8 cellular contexts compared by ENCODE assay signal in genomic region chr14:34043627-34044372, GRCh38.
DNase-seq lines count a peak whose midpoint lies in the region; ATAC-seq and TF ChIP-seq lines count a peak whose summit lies in the region.
"Had no signal": no experiment of that assay in that cellular context is flagged by ENCODE, and none has a peak within 500 bp of the region (broad histone marks: within the 10 kb centered on the region; RNA-seq: fewer than 3 reads in every experiment).

No MANE protein-coding gene starts in this region.

- H3K4me1 Mint-ChIP-seq in activated CD4-positive, alpha-beta T cell treated with anti-CD3 and anti-CD28 coated beads, Interleukin-2, amount 10 ng/mL, durations not matched to agents 7 days and 5 days = peaks cover 73% of the 10 kb centered on the region
- peaks cover 27% of the 10 kb centered on the region for H3K4me1 Mint-ChIP-seq in stimulated activated effector memory CD8-positive, alpha-beta T cell treated with anti-CD3 and anti-CD28 coated beads, Interleukin-12 subunit alpha, Interleukin-12 subunit beta, amount 100 ng/mL, for 72 hours
- H3K4me1 Mint-ChIP-seq: naive B cell had no signal

- H3K36me3 ChIP-seq in gastroesophageal sphincter = no peaks in the 10 kb centered on the region

- H3K9me3 Mint-ChIP-seq in activated CD4-positive, alpha-beta T cell treated with anti-CD3 and anti-CD28 coated beads, Interleukin-2, amount 10 ng/mL, durations not matched to agents 7 days and 5 days = peaks cover 24% of the 10 kb centered on the region
- peaks cover 3% of the 10 kb centered on the region for H3K9me3 Mint-ChIP-seq in stimulated activated effector memory CD8-positive, alpha-beta T cell treated with anti-CD3 and anti-CD28 coated beads, Interleukin-12 subunit alpha, Interleukin-12 subunit beta, amount 100 ng/mL, for 72 hours
- H3K9me3 Mint-ChIP-seq: naive B cell had no signal

- TF ChIP-seq CTCF in gastroesophageal sphincter (IDR thresholded peaks at IDR 0.05) = no peak

- peak overlapping the region; percentile 12 for H3K4me3 Mint-ChIP-seq in activated CD4-positive, alpha-beta T cell treated with anti-CD3 and anti-CD28 coated beads, Interleukin-2, amount 10 ng/mL, durations not matched to agents 7 days and 5 days
- H3K4me3 Mint-ChIP-seq in stimulated activated effector memory CD8-positive, alpha-beta T cell treated with anti-CD3 and anti-CD28 coated beads, Interleukin-12 subunit alpha, Interleukin-12 subunit beta, amount 100 ng/mL, for 72 hours = peak overlapping the region; percentile 27
- H3K4me3 Mint-ChIP-seq: naive B cell had no signal

- no peak overlapping the region for H3K4me3 ChIP-seq in gastroesophageal sphincter

- WGBS in gastroesophageal sphincter (ENCODE audit: low coverage in 1 of 2), 2 donors = 60 to 77% methylated on average over 3 to 4 of the region's 4 CpGs

- no peaks in the 10 kb centered on the region for H3K4me1 ChIP-seq in gastroesophageal sphincter

- no peaks in the 10 kb centered on the region for H3K9me3 ChIP-seq in gastroesophageal sphincter

- CTCF ChIA-PET in activated CD4-positive, alpha-beta T cell treated with anti-CD3 and anti-CD28 coated beads, Interleukin-2, amount 10 ng/mL, durations not matched to agents 7 days and 5 days (lab: Charles Lee) = interaction anchor here (0.6 to 3.0 kb wide), 7 partner anchors 10 to 54 kb away, joined by 3 to 14 read pairs (median 4); no protein-coding TSS in a partner anchor

- POLR2A ChIA-PET in activated CD4-positive, alpha-beta T cell treated with anti-CD3 and anti-CD28 coated beads, Interleukin-2, amount 10 ng/mL, durations not matched to agents 7 days and 5 days (lab: Charles Lee) = interaction anchor here (0.6 to 0.7 kb wide), 2 partner anchors 16 to 25 kb away, joined by 3 read pairs; no protein-coding TSS in a partner anchor

- H3K27ac ChIP-seq in gastroesophageal sphincter = no peak overlapping the region

- H3K36me3 Mint-ChIP-seq in activated CD4-positive, alpha-beta T cell treated with anti-CD3 and anti-CD28 coated beads, Interleukin-2, amount 10 ng/mL, durations not matched to agents 7 days and 5 days (ENCODE audit: low read depth) = peaks cover 42% of the 10 kb centered on the region
- peaks cover 8% of the 10 kb centered on the region for H3K36me3 Mint-ChIP-seq in stimulated activated effector memory CD8-positive, alpha-beta T cell treated with anti-CD3 and anti-CD28 coated beads, Interleukin-12 subunit alpha, Interleukin-12 subunit beta, amount 100 ng/mL, for 72 hours
- H3K36me3 Mint-ChIP-seq: naive B cell had no signal

- no peak for TF ChIP-seq POLR2A in gastroesophageal sphincter (IDR thresholded peaks at IDR 0.05)

- H3K27me3 ChIP-seq in gastroesophageal sphincter = no peaks in the 10 kb centered on the region

- H3K27me3 Mint-ChIP-seq in activated CD4-positive, alpha-beta T cell treated with anti-CD3 and anti-CD28 coated beads, Interleukin-2, amount 10 ng/mL, durations not matched to agents 7 days and 5 days = peaks cover 8% of the 10 kb centered on the region
- H3K27me3 Mint-ChIP-seq: naive B cell had no signal

- peak overlapping the region; percentile 85 for H3K27ac Mint-ChIP-seq in activated CD4-positive, alpha-beta T cell treated with anti-CD3 and anti-CD28 coated beads, Interleukin-2, amount 10 ng/mL, durations not matched to agents 7 days and 5 days
- peak overlapping the region; percentile 63 for H3K27ac Mint-ChIP-seq in stimulated activated effector memory CD8-positive, alpha-beta T cell treated with anti-CD3 and anti-CD28 coated beads, Interleukin-12 subunit alpha, Interleukin-12 subunit beta, amount 100 ng/mL, for 72 hours

- DNase-seq in activated CD4-positive, alpha-beta T cell treated with anti-CD3 and anti-CD28 coated beads, Interleukin-2, amount 10 ng/mL, durations not matched to agents 7 days and 5 days = peak; percentile 93
- DNase-seq in stimulated activated effector memory CD8-positive, alpha-beta T cell treated with anti-CD3 and anti-CD28 coated beads, Interleukin-12 subunit alpha, Interleukin-12 subunit beta, amount 100 ng/mL, for 72 hours (ENCODE audit: low spot score in 2 of 2) = peak; percentile 31 to 58
- no peak for DNase-seq in amygdala (lab: John Stamatoyannopoulos, UW)
- DNase-seq in GDM1 (lab: John Stamatoyannopoulos, UW) = no peak
- DNase-seq: naive B cell had no signal

- no peak for TF ChIP-seq EP300 in gastroesophageal sphincter (IDR thresholded peaks at IDR 0.05)

- peak; percentile 91 for ATAC-seq in GM19395 (IDR thresholded peaks at IDR 0.05; ENCODE audit: unreplicated experiment)
- ATAC-seq in HG03139 (IDR thresholded peaks at IDR 0.05; ENCODE audit: unreplicated experiment) = peak; percentile 90
- ATAC-seq in gastroesophageal sphincter = peak; percentile 36
- peak; percentile 99 for ATAC-seq in stimulated activated effector memory CD8-positive, alpha-beta T cell treated with anti-CD3 and anti-CD28 coated beads, Interleukin-12 subunit alpha, Interleukin-12 subunit beta, amount 100 ng/mL, for 72 hours

Comparison
In these comparisons a context has a peak if more than half of its experiments do, and no peak if none do; other contexts are left out.
1. ATAC-seq: peak in every context shown above with its lines; median percentile 99 in stimulated activated effector memory CD8-positive, alpha-beta T cell treated with anti-CD3 and anti-CD28 coated beads, Interleukin-12 subunit alpha, Interleukin-12 subunit beta, amount 100 ng/mL, for 72 hours; 91 in GM19395; 90 in HG03139; 36 in gastroesophageal sphincter.
2. DNase-seq: peak in activated CD4-positive, alpha-beta T cell treated with anti-CD3 and anti-CD28 coated beads, Interleukin-2, amount 10 ng/mL, durations not matched to agents 7 days and 5 days (single experiment) and stimulated activated effector memory CD8-positive, alpha-beta T cell treated with anti-CD3 and anti-CD28 coated beads, Interleukin-12 subunit alpha, Interleukin-12 subunit beta, amount 100 ng/mL, for 72 hours (2 of 2); none in amygdala (0 of 56) and GDM1 (single experiment).